ENCODE assay signal across 13 cellular contexts in genomic region chr15:73030280-73030679, GRCh38. TPM values are rescaled to one million over a fixed set of nuclear protein-coding genes. Genes with fewer than 3 reads are reported as not detected.
DNase-seq lines count a peak whose midpoint lies in the region; ATAC-seq lines count a peak whose summit lies in the region.
"Had no signal": no experiment of that assay in that cellular context is flagged by ENCODE, and none has a peak within 500 bp of the region (broad histone marks: within the 10 kb centered on the region; RNA-seq: fewer than 3 reads in every experiment).

No MANE protein-coding gene starts in this region.

- no peaks in the 10 kb centered on the region for H3K4me1 Mint-ChIP-seq in stimulated activated effector memory CD8-positive, alpha-beta T cell treated with anti-CD3 and anti-CD28 coated beads, Interleukin-12 subunit alpha, Interleukin-12 subunit beta, amount 100 ng/mL, for 72 hours
- no peaks in the 10 kb centered on the region for H3K4me1 Mint-ChIP-seq in activated T-helper 1 cell treated with anti-CD3 and anti-CD28 coated beads, Interleukin-12 subunit alpha, Interleukin-12 subunit beta, Interleukin-2, Interleukin-4 antibody, amounts not matched to agents 30 ng/mL and 10 ng/mL and 1 ng/mL, durations not matched to agents 14 hours and 24 hours and 36 hours (ENCODE audit: low read depth)
- H3K4me1 Mint-ChIP-seq: B cell, IgD-negative memory B cell had no signal

- H3K27ac Mint-ChIP-seq in stimulated activated effector memory CD8-positive, alpha-beta T cell treated with anti-CD3 and anti-CD28 coated beads, Interleukin-12 subunit alpha, Interleukin-12 subunit beta, amount 100 ng/mL, for 72 hours: no peak overlapping the region
- no peak overlapping the region for H3K27ac Mint-ChIP-seq in activated T-helper 1 cell treated with anti-CD3 and anti-CD28 coated beads, Interleukin-12 subunit alpha, Interleukin-12 subunit beta, Interleukin-2, Interleukin-4 antibody, amounts not matched to agents 30 ng/mL and 10 ng/mL and 1 ng/mL, durations not matched to agents 14 hours and 24 hours and 36 hours
- H3K27ac Mint-ChIP-seq: B cell; CD8-positive, alpha-beta T cell; H9; IgD-negative memory B cell had no signal

- intact Hi-C loops in activated T-helper 1 cell treated with anti-CD3 and anti-CD28 coated beads, Interleukin-12 subunit alpha, Interleukin-12 subunit beta, Interleukin-2, Interleukin-4 antibody, amounts not matched to agents 30 ng/mL and 10 ng/mL and 1 ng/mL, durations not matched to agents 14 hours and 24 hours and 36 hours (cut with micrococcal nuclease): no loop called here

- no peak for ATAC-seq in GM18858 (IDR thresholded peaks at IDR 0.05; ENCODE audit: unreplicated experiment)
- ATAC-seq in stimulated activated effector memory CD8-positive, alpha-beta T cell treated with anti-CD3 and anti-CD28 coated beads, Interleukin-12 subunit alpha, Interleukin-12 subunit beta, amount 100 ng/mL, for 72 hours: no peak
- ATAC-seq: CD8-positive, alpha-beta T cell; HepG2 had no signal

- H3K27me3 Mint-ChIP-seq in activated T-helper 1 cell treated with anti-CD3 and anti-CD28 coated beads, Interleukin-12 subunit alpha, Interleukin-12 subunit beta, Interleukin-2, Interleukin-4 antibody, amounts not matched to agents 30 ng/mL and 10 ng/mL and 1 ng/mL, durations not matched to agents 14 hours and 24 hours and 36 hours (ENCODE audit: insufficient read depth): peaks cover 17% of the 10 kb centered on the region

- DNase-seq in NCI-H510A treated with DMSO at 0.1 percent for 48 hours (lab: John Stamatoyannopoulos, UW) (peak; percentile 14), NCI-H510A (lab: John Stamatoyannopoulos, UW) (no peak), NCI-H2029 treated with DMSO at 0.1 percent for 48 hours (lab: John Stamatoyannopoulos, UW) (peak; percentile 24), OCI-M1 (lab: John Stamatoyannopoulos, UW) (peak; percentile 73)
- DNase-seq in stimulated activated effector memory CD8-positive, alpha-beta T cell treated with anti-CD3 and anti-CD28 coated beads, Interleukin-12 subunit alpha, Interleukin-12 subunit beta, amount 100 ng/mL, for 72 hours (ENCODE audit: low spot score in 2 of 2): no peak
- no peak for DNase-seq in activated T-helper 1 cell treated with anti-CD3 and anti-CD28 coated beads, Interleukin-12 subunit alpha, Interleukin-12 subunit beta, Interleukin-2, Interleukin-4 antibody, amounts not matched to agents 30 ng/mL and 10 ng/mL and 1 ng/mL, durations not matched to agents 14 hours and 24 hours and 36 hours (ENCODE audit: low spot score)
- DNase-seq: Calu3; CD8-positive, alpha-beta T cell; H9 had no signal

- no peak overlapping the region for H3K4me3 Mint-ChIP-seq in stimulated activated effector memory CD8-positive, alpha-beta T cell treated with anti-CD3 and anti-CD28 coated beads, Interleukin-12 subunit alpha, Interleukin-12 subunit beta, amount 100 ng/mL, for 72 hours
- no peak overlapping the region for H3K4me3 Mint-ChIP-seq in activated T-helper 1 cell treated with anti-CD3 and anti-CD28 coated beads, Interleukin-12 subunit alpha, Interleukin-12 subunit beta, Interleukin-2, Interleukin-4 antibody, amounts not matched to agents 30 ng/mL and 10 ng/mL and 1 ng/mL, durations not matched to agents 14 hours and 24 hours and 36 hours
- H3K4me3 Mint-ChIP-seq: B cell; CD8-positive, alpha-beta T cell; H9; IgD-negative memory B cell had no signal

- no peaks in the 10 kb centered on the region for H3K36me3 Mint-ChIP-seq in stimulated activated effector memory CD8-positive, alpha-beta T cell treated with anti-CD3 and anti-CD28 coated beads, Interleukin-12 subunit alpha, Interleukin-12 subunit beta, amount 100 ng/mL, for 72 hours
- no peaks in the 10 kb centered on the region for H3K36me3 Mint-ChIP-seq in activated T-helper 1 cell treated with anti-CD3 and anti-CD28 coated beads, Interleukin-12 subunit alpha, Interleukin-12 subunit beta, Interleukin-2, Interleukin-4 antibody, amounts not matched to agents 30 ng/mL and 10 ng/mL and 1 ng/mL, durations not matched to agents 14 hours and 24 hours and 36 hours (ENCODE audit: low read depth)
- H3K36me3 Mint-ChIP-seq: CD8-positive, alpha-beta T cell; IgD-negative memory B cell had no signal

- no peaks in the 10 kb centered on the region for H3K9me3 Mint-ChIP-seq in stimulated activated effector memory CD8-positive, alpha-beta T cell treated with anti-CD3 and anti-CD28 coated beads, Interleukin-12 subunit alpha, Interleukin-12 subunit beta, amount 100 ng/mL, for 72 hours
- no peaks in the 10 kb centered on the region for H3K9me3 Mint-ChIP-seq in activated T-helper 1 cell treated with anti-CD3 and anti-CD28 coated beads, Interleukin-12 subunit alpha, Interleukin-12 subunit beta, Interleukin-2, Interleukin-4 antibody, amounts not matched to agents 30 ng/mL and 10 ng/mL and 1 ng/mL, durations not matched to agents 14 hours and 24 hours and 36 hours
- H3K9me3 Mint-ChIP-seq: CD8-positive, alpha-beta T cell; H9; IgD-negative memory B cell had no signal

RNA-seq across cellular contexts. Expression of gene NEO1, which starts 22.0 kb away (rescaled TPM):
- total RNA-seq in activated T-helper 1 cell treated with anti-CD3 and anti-CD28 coated beads, Interleukin-12 subunit alpha, Interleukin-12 subunit beta, Interleukin-2, Interleukin-4 antibody, amounts not matched to agents 30 ng/mL and 10 ng/mL and 1 ng/mL, durations not matched to agents 14 hours and 24 hours and 36 hours: 5.6 and 9.1 TPM in 2 replicates

Comparison
In these comparisons a context has a peak if more than half of its experiments do, and no peak if none do; other contexts are left out.
1. DNase-seq: peak in NCI-H510A treated with DMSO at 0.1 percent for 48 hours (single experiment), NCI-H2029 treated with DMSO at 0.1 percent for 48 hours (single experiment) and OCI-M1 (single experiment); none in NCI-H510A (single experiment), stimulated activated effector memory CD8-positive, alpha-beta T cell treated with anti-CD3 and anti-CD28 coated beads, Interleukin-12 subunit alpha, Interleukin-12 subunit beta, amount 100 ng/mL, for 72 hours (0 of 2) and activated T-helper 1 cell treated with anti-CD3 and anti-CD28 coated beads, Interleukin-12 subunit alpha, Interleukin-12 subunit beta, Interleukin-2, Interleukin-4 antibody, amounts not matched to agents 30 ng/mL and 10 ng/mL and 1 ng/mL, durations not matched to agents 14 hours and 24 hours and 36 hours (single experiment).